ENCODE assay signal across 1 cellular context in the genomic region with DNA sequence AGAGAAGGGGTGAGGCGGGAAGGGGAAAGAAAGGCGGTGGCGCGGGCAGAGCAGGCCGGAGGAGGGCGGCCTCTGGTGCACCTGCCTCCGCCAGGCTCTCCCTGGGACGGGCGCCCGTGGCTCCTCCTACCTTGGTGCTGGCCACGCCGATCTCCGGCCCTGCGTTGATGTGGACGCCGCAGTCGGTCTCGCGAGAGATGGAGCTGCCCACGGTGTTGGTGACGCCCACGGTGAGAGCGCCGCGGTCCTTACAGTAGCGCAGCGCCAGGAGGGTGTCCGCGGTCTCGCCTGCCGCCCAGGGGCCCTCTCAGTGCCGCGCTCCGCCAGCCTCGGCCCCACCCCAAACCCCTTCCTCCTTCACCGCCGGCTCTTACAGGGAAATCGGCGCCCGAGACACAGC.
TF ChIP-seq lines count a peak whose summit lies in the region.

No MANE protein-coding gene starts in this region.

TF ChIP-seq in HepG2, 621 proteins besides CTCF, POLR2A, EP300 and RAD21 (continued from another document and continues in another):
- TF ChIP-seq, protein P1, sequence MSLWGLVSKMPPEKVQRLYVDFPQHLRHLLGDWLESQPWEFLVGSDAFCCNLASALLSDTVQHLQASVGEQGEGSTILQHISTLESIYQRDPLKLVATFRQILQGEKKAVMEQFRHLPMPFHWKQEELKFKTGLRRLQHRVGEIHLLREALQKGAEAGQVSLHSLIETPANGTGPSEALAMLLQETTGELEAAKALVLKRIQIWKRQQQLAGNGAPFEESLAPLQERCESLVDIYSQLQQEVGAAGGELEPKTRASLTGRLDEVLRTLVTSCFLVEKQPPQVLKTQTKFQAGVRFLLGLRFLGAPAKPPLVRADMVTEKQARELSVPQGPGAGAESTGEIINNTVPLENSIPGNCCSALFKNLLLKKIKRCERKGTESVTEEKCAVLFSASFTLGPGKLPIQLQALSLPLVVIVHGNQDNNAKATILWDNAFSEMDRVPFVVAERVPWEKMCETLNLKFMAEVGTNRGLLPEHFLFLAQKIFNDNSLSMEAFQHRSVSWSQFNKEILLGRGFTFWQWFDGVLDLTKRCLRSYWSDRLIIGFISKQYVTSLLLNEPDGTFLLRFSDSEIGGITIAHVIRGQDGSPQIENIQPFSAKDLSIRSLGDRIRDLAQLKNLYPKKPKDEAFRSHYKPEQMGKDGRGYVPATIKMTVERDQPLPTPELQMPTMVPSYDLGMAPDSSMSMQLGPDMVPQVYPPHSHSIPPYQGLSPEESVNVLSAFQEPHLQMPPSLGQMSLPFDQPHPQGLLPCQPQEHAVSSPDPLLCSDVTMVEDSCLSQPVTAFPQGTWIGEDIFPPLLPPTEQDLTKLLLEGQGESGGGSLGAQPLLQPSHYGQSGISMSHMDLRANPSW (CRISPR knock-in tag; IDR thresholded peaks at IDR 0.05; ENCODE audit: borderline replicate concordance), result no peak
- no peak for TF ChIP-seq ZNF12 (CRISPR knock-in tag; IDR thresholded peaks at IDR 0.05)
- 0 out of 2 replicates have a peak, but pooled peaks have one; percentile 27 for TF ChIP-seq TGIF2 (CRISPR knock-in tag; IDR thresholded peaks at IDR 0.05)
- TF ChIP-seq PHF21A (CRISPR knock-in tag; IDR thresholded peaks at IDR 0.05), result no peak
- TF ChIP-seq, protein P2, sequence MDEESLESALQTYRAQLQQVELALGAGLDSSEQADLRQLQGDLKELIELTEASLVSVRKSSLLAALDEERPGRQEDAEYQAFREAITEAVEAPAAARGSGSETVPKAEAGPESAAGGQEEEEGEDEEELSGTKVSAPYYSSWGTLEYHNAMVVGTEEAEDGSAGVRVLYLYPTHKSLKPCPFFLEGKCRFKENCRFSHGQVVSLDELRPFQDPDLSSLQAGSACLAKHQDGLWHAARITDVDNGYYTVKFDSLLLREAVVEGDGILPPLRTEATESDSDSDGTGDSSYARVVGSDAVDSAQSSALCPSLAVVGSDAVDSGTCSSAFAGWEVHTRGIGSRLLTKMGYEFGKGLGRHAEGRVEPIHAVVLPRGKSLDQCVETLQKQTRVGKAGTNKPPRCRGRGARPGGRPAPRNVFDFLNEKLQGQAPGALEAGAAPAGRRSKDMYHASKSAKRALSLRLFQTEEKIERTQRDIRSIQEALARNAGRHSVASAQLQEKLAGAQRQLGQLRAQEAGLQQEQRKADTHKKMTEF (CRISPR knock-in tag; IDR thresholded peaks at IDR 0.05), result no peak
- TF ChIP-seq RORA (CRISPR knock-in tag; IDR thresholded peaks at IDR 0.05), result no peak
- TF ChIP-seq, protein P3, sequence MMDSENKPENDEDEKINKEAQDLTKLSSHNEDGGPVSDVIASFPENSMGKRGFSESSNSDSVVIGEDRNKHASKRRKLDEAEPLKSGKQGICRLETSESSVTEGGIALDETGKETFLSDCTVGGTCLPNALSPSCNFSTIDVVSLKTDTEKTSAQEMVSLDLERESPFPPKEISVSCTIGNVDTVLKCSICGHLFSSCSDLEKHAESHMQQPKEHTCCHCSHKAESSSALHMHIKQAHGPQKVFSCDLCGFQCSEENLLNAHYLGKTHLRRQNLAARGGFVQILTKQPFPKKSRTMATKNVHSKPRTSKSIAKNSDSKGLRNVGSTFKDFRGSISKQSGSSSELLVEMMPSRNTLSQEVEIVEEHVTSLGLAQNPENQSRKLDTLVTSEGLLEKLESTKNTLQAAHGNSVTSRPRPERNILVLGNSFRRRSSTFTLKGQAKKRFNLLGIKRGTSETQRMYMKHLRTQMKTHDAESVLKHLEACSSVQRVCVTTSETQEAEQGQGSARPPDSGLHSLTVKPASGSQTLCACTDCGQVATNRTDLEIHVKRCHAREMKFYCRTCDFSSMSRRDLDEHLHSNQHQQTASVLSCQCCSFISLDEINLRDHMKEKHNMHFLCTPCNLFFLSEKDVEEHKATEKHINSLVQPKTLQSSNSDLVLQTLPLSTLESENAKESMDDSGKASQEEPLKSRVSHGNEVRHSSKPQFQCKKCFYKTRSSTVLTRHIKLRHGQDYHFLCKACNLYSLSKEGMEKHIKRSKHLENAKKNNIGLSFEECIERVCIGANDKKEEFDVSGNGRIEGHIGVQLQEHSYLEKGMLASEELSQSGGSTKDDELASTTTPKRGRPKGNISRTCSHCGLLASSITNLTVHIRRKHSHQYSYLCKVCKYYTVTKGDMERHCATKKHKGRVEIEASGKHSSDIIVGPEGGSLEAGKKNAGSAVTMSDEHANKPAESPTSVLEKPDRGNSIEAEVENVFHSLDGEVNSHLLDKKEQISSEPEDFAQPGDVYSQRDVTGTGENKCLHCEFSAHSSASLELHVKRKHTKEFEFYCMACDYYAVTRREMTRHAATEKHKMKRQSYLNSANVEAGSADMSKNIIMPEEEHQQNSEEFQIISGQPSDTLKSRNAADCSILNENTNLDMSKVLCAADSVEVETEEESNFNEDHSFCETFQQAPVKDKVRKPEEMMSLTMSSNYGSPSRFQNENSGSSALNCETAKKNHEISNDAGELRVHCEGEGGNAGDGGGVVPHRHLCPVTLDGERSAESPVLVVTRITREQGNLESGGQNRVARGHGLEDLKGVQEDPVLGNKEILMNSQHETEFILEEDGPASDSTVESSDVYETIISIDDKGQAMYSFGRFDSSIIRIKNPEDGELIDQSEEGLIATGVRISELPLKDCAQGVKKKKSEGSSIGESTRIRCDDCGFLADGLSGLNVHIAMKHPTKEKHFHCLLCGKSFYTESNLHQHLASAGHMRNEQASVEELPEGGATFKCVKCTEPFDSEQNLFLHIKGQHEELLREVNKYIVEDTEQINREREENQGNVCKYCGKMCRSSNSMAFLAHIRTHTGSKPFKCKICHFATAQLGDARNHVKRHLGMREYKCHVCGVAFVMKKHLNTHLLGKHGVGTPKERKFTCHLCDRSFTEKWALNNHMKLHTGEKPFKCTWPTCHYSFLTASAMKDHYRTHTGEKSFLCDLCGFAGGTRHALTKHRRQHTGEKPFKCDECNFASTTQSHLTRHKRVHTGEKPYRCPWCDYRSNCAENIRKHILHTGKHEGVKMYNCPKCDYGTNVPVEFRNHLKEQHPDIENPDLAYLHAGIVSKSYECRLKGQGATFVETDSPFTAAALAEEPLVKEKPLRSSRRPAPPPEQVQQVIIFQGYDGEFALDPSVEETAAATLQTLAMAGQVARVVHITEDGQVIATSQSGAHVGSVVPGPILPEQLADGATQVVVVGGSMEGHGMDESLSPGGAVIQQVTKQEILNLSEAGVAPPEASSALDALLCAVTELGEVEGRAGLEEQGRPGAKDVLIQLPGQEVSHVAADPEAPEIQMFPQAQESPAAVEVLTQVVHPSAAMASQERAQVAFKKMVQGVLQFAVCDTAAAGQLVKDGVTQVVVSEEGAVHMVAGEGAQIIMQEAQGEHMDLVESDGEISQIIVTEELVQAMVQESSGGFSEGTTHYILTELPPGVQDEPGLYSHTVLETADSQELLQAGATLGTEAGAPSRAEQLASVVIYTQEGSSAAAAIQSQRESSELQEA (CRISPR knock-in tag; IDR thresholded peaks at IDR 0.05; ENCODE audit: not compliant biosample characterization), result no peak
- TF ChIP-seq, protein P4, sequence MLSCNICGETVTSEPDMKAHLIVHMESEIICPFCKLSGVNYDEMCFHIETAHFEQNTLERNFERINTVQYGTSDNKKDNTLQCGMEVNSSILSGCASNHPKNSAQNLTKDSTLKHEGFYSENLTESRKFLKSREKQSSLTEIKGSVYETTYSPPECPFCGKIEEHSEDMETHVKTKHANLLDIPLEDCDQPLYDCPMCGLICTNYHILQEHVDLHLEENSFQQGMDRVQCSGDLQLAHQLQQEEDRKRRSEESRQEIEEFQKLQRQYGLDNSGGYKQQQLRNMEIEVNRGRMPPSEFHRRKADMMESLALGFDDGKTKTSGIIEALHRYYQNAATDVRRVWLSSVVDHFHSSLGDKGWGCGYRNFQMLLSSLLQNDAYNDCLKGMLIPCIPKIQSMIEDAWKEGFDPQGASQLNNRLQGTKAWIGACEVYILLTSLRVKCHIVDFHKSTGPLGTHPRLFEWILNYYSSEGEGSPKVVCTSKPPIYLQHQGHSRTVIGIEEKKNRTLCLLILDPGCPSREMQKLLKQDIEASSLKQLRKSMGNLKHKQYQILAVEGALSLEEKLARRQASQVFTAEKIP (CRISPR knock-in tag; IDR thresholded peaks at IDR 0.05; ENCODE audit: borderline replicate concordance), result no peak
- TF ChIP-seq BRD4 (CRISPR knock-in tag; IDR thresholded peaks at IDR 0.05), result 0 out of 2 replicates have a peak, but pooled peaks have one; percentile 26
- TF ChIP-seq, protein P5, sequence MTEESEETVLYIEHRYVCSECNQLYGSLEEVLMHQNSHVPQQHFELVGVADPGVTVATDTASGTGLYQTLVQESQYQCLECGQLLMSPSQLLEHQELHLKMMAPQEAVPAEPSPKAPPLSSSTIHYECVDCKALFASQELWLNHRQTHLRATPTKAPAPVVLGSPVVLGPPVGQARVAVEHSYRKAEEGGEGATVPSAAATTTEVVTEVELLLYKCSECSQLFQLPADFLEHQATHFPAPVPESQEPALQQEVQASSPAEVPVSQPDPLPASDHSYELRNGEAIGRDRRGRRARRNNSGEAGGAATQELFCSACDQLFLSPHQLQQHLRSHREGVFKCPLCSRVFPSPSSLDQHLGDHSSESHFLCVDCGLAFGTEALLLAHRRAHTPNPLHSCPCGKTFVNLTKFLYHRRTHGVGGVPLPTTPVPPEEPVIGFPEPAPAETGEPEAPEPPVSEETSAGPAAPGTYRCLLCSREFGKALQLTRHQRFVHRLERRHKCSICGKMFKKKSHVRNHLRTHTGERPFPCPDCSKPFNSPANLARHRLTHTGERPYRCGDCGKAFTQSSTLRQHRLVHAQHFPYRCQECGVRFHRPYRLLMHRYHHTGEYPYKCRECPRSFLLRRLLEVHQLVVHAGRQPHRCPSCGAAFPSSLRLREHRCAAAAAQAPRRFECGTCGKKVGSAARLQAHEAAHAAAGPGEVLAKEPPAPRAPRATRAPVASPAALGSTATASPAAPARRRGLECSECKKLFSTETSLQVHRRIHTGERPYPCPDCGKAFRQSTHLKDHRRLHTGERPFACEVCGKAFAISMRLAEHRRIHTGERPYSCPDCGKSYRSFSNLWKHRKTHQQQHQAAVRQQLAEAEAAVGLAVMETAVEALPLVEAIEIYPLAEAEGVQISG (CRISPR knock-in tag; IDR thresholded peaks at IDR 0.05), result peak; percentile 50; the same call in 1 of the 2 replicates
- no peak for TF ChIP-seq ZNF292 (CRISPR knock-in tag; IDR thresholded peaks at IDR 0.05; ENCODE audit: borderline replicate concordance, low read depth)
- no peak for TF ChIP-seq ZNF839 (CRISPR knock-in tag; IDR thresholded peaks at IDR 0.05; ENCODE audit: borderline replicate concordance)
- no peak for TF ChIP-seq ZNF3 (CRISPR knock-in tag; IDR thresholded peaks at IDR 0.05)
- TF ChIP-seq, protein P6, sequence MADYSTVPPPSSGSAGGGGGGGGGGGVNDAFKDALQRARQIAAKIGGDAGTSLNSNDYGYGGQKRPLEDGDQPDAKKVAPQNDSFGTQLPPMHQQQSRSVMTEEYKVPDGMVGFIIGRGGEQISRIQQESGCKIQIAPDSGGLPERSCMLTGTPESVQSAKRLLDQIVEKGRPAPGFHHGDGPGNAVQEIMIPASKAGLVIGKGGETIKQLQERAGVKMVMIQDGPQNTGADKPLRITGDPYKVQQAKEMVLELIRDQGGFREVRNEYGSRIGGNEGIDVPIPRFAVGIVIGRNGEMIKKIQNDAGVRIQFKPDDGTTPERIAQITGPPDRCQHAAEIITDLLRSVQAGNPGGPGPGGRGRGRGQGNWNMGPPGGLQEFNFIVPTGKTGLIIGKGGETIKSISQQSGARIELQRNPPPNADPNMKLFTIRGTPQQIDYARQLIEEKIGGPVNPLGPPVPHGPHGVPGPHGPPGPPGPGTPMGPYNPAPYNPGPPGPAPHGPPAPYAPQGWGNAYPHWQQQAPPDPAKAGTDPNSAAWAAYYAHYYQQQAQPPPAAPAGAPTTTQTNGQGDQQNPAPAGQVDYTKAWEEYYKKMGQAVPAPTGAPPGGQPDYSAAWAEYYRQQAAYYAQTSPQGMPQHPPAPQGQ (CRISPR knock-in tag; IDR thresholded peaks at IDR 0.05; ENCODE audit: borderline replicate concordance), result no peak
- no peak for TF ChIP-seq ETV5 (CRISPR knock-in tag; IDR thresholded peaks at IDR 0.05; ENCODE audit: borderline replicate concordance)
- TF ChIP-seq GATAD1 (CRISPR knock-in tag; IDR thresholded peaks at IDR 0.05), result peak; percentile 57; the same call in 1 of the 2 replicates
- TF ChIP-seq IKZF4 (CRISPR knock-in tag; IDR thresholded peaks at IDR 0.05; ENCODE audit: borderline replicate concordance, low read depth, not compliant biosample characterization), result no peak
- TF ChIP-seq PHB2 (IDR thresholded peaks at IDR 0.05; ENCODE audit: partially characterized antibody), result no peak
- TF ChIP-seq ZNF557 (CRISPR knock-in tag; IDR thresholded peaks at IDR 0.05), result no peak
- TF ChIP-seq, protein P7, sequence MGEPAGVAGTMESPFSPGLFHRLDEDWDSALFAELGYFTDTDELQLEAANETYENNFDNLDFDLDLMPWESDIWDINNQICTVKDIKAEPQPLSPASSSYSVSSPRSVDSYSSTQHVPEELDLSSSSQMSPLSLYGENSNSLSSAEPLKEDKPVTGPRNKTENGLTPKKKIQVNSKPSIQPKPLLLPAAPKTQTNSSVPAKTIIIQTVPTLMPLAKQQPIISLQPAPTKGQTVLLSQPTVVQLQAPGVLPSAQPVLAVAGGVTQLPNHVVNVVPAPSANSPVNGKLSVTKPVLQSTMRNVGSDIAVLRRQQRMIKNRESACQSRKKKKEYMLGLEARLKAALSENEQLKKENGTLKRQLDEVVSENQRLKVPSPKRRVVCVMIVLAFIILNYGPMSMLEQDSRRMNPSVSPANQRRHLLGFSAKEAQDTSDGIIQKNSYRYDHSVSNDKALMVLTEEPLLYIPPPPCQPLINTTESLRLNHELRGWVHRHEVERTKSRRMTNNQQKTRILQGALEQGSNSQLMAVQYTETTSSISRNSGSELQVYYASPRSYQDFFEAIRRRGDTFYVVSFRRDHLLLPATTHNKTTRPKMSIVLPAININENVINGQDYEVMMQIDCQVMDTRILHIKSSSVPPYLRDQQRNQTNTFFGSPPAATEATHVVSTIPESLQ (CRISPR knock-in tag; conservative IDR thresholded peaks at IDR 0.05), result no peak
- TF ChIP-seq ZNF484 (CRISPR knock-in tag; IDR thresholded peaks at IDR 0.05; ENCODE audit: borderline replicate concordance, low read depth), result no peak
- TF ChIP-seq AGO1 (IDR thresholded peaks at IDR 0.05; ENCODE audit: low read depth, low read length, poor library complexity, severe bottlenecking), result no peak
- TF ChIP-seq SNAPC2 (CRISPR knock-in tag; IDR thresholded peaks at IDR 0.05), result no peak
- TF ChIP-seq, protein P8, sequence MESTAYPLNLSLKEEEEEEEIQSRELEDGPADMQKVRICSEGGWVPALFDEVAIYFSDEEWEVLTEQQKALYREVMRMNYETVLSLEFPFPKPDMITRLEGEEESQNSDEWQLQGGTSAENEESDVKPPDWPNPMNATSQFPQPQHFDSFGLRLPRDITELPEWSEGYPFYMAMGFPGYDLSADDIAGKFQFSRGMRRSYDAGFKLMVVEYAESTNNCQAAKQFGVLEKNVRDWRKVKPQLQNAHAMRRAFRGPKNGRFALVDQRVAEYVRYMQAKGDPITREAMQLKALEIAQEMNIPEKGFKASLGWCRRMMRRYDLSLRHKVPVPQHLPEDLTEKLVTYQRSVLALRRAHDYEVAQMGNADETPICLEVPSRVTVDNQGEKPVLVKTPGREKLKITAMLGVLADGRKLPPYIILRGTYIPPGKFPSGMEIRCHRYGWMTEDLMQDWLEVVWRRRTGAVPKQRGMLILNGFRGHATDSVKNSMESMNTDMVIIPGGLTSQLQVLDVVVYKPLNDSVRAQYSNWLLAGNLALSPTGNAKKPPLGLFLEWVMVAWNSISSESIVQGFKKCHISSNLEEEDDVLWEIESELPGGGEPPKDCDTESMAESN (CRISPR knock-in tag; conservative IDR thresholded peaks at IDR 0.05), result peak; percentile 46; the same call in 1 of the 2 replicates
- TF ChIP-seq, protein P9, sequence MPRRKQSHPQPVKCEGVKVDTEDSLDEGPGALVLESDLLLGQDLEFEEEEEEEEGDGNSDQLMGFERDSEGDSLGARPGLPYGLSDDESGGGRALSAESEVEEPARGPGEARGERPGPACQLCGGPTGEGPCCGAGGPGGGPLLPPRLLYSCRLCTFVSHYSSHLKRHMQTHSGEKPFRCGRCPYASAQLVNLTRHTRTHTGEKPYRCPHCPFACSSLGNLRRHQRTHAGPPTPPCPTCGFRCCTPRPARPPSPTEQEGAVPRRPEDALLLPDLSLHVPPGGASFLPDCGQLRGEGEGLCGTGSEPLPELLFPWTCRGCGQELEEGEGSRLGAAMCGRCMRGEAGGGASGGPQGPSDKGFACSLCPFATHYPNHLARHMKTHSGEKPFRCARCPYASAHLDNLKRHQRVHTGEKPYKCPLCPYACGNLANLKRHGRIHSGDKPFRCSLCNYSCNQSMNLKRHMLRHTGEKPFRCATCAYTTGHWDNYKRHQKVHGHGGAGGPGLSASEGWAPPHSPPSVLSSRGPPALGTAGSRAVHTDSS (CRISPR knock-in tag; conservative IDR thresholded peaks at IDR 0.05), result no peak
